Comparison of ENCODE assay signal across 19 cellular contexts in genomic region chr1:92996131-92996463, GRCh38.
"Had no signal": no experiment of that assay in that cellular context is flagged by ENCODE, and none has a peak within 500 bp of the region (broad histone marks: within the 10 kb centered on the region; RNA-seq: fewer than 3 reads in every experiment).

No MANE protein-coding gene starts in this region.

- H3K4me3 ChIP-seq: gastrocnemius medialis, heart left ventricle had no signal

- H3K9me3 Mint-ChIP-seq: activated naive CD4-positive, alpha-beta T cell treated with anti-CD3 and anti-CD28 coated beads, Interleukin-2, amount 10 ng/mL, durations not matched to agents 7 days and 5 days; nephron; T-helper 1 cell treated with Interleukin-12 subunit alpha and Interleukin-12 subunit beta and Interleukin-4 antibody, amounts not matched to agents 30 μg/mL and 1 μg/mL, for 36 hours had no signal

- ATAC-seq: gastrocnemius medialis; heart left ventricle; stimulated activated naive CD8-positive, alpha-beta T cell treated with anti-CD3 and anti-CD28 coated beads, Interleukin-15, amount 100 ng/mL, for 72 hours had no signal

- H3K4me3 Mint-ChIP-seq: activated naive CD4-positive, alpha-beta T cell treated with anti-CD3 and anti-CD28 coated beads, Interleukin-2, amount 10 ng/mL, durations not matched to agents 7 days and 5 days; nephron; stimulated activated naive CD8-positive, alpha-beta T cell treated with anti-CD3 and anti-CD28 coated beads, Interleukin-15, amount 100 ng/mL, for 72 hours; T-helper 1 cell treated with Interleukin-12 subunit alpha and Interleukin-12 subunit beta and Interleukin-4 antibody, amounts not matched to agents 30 μg/mL and 1 μg/mL, for 36 hours had no signal

- H3K27me3 ChIP-seq: gastrocnemius medialis, heart left ventricle had no signal

- H3K9me3 ChIP-seq: gastrocnemius medialis, heart left ventricle had no signal

- H3K27me3 Mint-ChIP-seq: stimulated activated naive CD8-positive, alpha-beta T cell treated with anti-CD3 and anti-CD28 coated beads, Interleukin-15, amount 100 ng/mL, for 72 hours had no signal

- H3K36me3 ChIP-seq: gastrocnemius medialis, heart left ventricle had no signal

- DNase-seq: activated CD4-positive, alpha-beta T cell treated with anti-CD3 and anti-CD28 coated beads for 1 hour; activated CD8-positive, alpha-beta memory T cell treated with anti-CD3 and anti-CD28 coated beads for 24 hours; activated CD8-positive, alpha-beta memory T cell treated with anti-CD3 and anti-CD28 coated beads, Interleukin-2, amount 50 U/mL, for 48 hours; activated effector memory CD4-positive, alpha-beta T cell treated with Interleukin-2 at 50 U/mL for 16 hours; activated naive CD4-positive, alpha-beta T cell treated with anti-CD3 and anti-CD28 coated beads, Interleukin-2, amount 10 ng/mL, durations not matched to agents 7 days and 5 days; activated T-cell treated with anti-CD3 and anti-CD28 coated beads, Interleukin-2, amount 50 U/mL, for 48 hours; aorta; cortex of kidney; erythroblast; gastrocnemius medialis; heart left ventricle; kidney glomerular epithelial cell; mesendoderm; retina; stimulated activated CD4-positive, alpha-beta T cell treated with anti-CD3 and anti-CD28 coated beads, Interleukin-15, amount 100 ng/mL, for 24 hours; stimulated activated CD4-positive, alpha-beta T cell treated with anti-CD3 and anti-CD28 coated beads, Interleukin-2, amount 100 ng/mL, for 48 hours; stimulated activated naive CD8-positive, alpha-beta T cell treated with anti-CD3 and anti-CD28 coated beads, Interleukin-15, amount 100 ng/mL, for 72 hours had no signal

- H3K27ac ChIP-seq: gastrocnemius medialis, heart left ventricle had no signal

- H3K27ac Mint-ChIP-seq: activated naive CD4-positive, alpha-beta T cell treated with anti-CD3 and anti-CD28 coated beads, Interleukin-2, amount 10 ng/mL, durations not matched to agents 7 days and 5 days; nephron; stimulated activated naive CD8-positive, alpha-beta T cell treated with anti-CD3 and anti-CD28 coated beads, Interleukin-15, amount 100 ng/mL, for 72 hours; T-helper 1 cell treated with Interleukin-12 subunit alpha and Interleukin-12 subunit beta and Interleukin-4 antibody, amounts not matched to agents 30 μg/mL and 1 μg/mL, for 36 hours had no signal
